In the genomic region with DNA sequence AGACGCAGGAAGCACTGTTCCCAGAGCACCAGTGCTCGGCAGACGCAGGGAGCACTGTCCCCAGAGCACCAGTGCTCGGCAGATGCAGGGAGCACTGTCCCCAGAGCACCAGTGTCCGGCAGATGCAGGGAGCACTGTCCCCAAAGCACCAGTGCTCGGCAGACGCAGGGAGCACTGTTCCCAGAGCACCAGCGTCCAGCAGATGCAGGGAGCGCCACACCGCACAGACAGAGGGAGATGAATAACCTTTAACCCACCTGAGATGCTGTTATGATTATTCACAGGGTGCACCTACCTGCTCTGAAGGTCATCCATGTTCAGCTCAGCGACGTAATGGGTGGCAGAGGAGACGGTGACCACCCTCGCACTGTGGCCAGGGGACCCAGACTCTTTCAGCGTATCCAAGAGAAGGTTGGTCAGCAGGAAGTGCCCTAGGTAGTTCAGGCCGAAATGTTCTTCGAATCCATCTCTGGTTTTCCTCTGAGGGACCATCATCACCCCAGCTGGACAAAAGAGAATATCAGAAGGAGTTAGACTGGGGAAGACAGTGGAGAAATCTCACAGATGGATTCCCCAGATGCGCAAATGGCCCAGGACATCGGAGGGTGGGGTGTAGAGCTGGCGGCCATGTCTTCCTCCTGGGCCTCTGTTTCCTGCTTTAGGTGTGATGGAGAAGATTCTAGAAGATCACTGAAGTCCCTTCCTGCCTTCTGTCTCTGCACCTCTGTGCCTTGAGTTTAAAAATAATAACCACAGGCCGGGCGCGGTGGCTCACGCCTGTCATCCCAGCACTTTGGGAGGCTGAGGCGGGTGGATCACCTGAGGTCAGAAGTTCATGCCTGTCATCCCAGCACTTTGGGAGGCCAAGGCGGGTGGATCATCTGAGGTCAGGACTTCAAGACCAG, we compare ENCODE assay signal across 10 cellular contexts.
DNase-seq lines count a peak whose midpoint lies in the region; ATAC-seq, FAIRE-seq and TF ChIP-seq lines count a peak whose summit lies in the region.
"Had no signal": no experiment of that assay in that cellular context is flagged by ENCODE, and none has a peak within 500 bp of the region (broad histone marks: within the 10 kb centered on the region; RNA-seq: fewer than 3 reads in every experiment).

No MANE protein-coding gene starts in this region.

- H3K36me3 ChIP-seq in left ventricle myocardium inferior, result peaks cover 22% of the 10 kb centered on the region

- peaks cover 18% of the 10 kb centered on the region for H3K27me3 Mint-ChIP-seq in glutamatergic neuron (ENCODE audit: unreplicated experiment)
- H3K27me3 Mint-ChIP-seq: CD4-positive, alpha-beta T cell had no signal

- intact Hi-C loops in cardiac septum (cut with DNase I) (no loop called here), left ventricle myocardium inferior (cut with micrococcal nuclease) (no loop called here), left cardiac atrium (cut with DNase I) (no loop called here)

- no peak for FAIRE-seq in HTR-8/SVneo (lab: Jason Lieb, UNC)

- H3K27ac Mint-ChIP-seq in glutamatergic neuron (ENCODE audit: unreplicated experiment), result peak overlapping the region; percentile 33
- H3K27ac Mint-ChIP-seq in stimulated activated effector memory CD8-positive, alpha-beta T cell treated with anti-CD3 and anti-CD28 coated beads, Interleukin-12 subunit alpha, Interleukin-12 subunit beta, amount 100 ng/mL, for 72 hours, result no peak overlapping the region
- H3K27ac Mint-ChIP-seq: CD4-positive, alpha-beta T cell had no signal

- DNase-seq in cardiac septum (ENCODE audit: low spot score) (peak; percentile 35), left ventricle myocardium inferior (no peak), HTR-8/SVneo (ENCODE audit: insufficient read length, low spot score) (peak; percentile 23), glutamatergic neuron (no peak), DMS79 treated with DMSO at 0.1 percent for 48 hours (lab: John Stamatoyannopoulos, UW) (no peak), left cardiac atrium (no peak)
- DNase-seq in stimulated activated effector memory CD8-positive, alpha-beta T cell treated with anti-CD3 and anti-CD28 coated beads, Interleukin-12 subunit alpha, Interleukin-12 subunit beta, amount 100 ng/mL, for 72 hours (ENCODE audit: low spot score in 2 of 2), result peak in 1 of 2 donors; percentile 62
- DNase-seq: CD4-positive, alpha-beta T cell; NCI-H187 treated with DMSO at 0.1 percent for 48 hours; SHP77 treated with DMSO at 0.1 percent for 48 hours had no signal

- H3K4me1 ChIP-seq in left ventricle myocardium inferior, result peaks cover 9% of the 10 kb centered on the region

- no peaks in the 10 kb centered on the region for H3K27me3 ChIP-seq in left ventricle myocardium inferior (ENCODE audit: low read depth)

- peak; percentile 34 for ATAC-seq in stimulated activated effector memory CD8-positive, alpha-beta T cell treated with anti-CD3 and anti-CD28 coated beads, Interleukin-12 subunit alpha, Interleukin-12 subunit beta, amount 100 ng/mL, for 72 hours
- no peak for ATAC-seq in left cardiac atrium

- no peak overlapping the region for H3K4me3 Mint-ChIP-seq in glutamatergic neuron (ENCODE audit: unreplicated experiment)
- H3K4me3 Mint-ChIP-seq in stimulated activated effector memory CD8-positive, alpha-beta T cell treated with anti-CD3 and anti-CD28 coated beads, Interleukin-12 subunit alpha, Interleukin-12 subunit beta, amount 100 ng/mL, for 72 hours, result no peak overlapping the region
- H3K4me3 Mint-ChIP-seq: CD4-positive, alpha-beta T cell had no signal

- no peak overlapping the region for H3K4me3 ChIP-seq in left ventricle myocardium inferior

- peaks cover 16% of the 10 kb centered on the region for H3K9me3 Mint-ChIP-seq in glutamatergic neuron (ENCODE audit: unreplicated experiment)
- peaks cover 3% of the 10 kb centered on the region for H3K9me3 Mint-ChIP-seq in stimulated activated effector memory CD8-positive, alpha-beta T cell treated with anti-CD3 and anti-CD28 coated beads, Interleukin-12 subunit alpha, Interleukin-12 subunit beta, amount 100 ng/mL, for 72 hours
- H3K9me3 Mint-ChIP-seq: CD4-positive, alpha-beta T cell had no signal

- peaks cover 3% of the 10 kb centered on the region for H3K4me1 Mint-ChIP-seq in glutamatergic neuron (ENCODE audit: low read depth, unreplicated experiment)
- H3K4me1 Mint-ChIP-seq in stimulated activated effector memory CD8-positive, alpha-beta T cell treated with anti-CD3 and anti-CD28 coated beads, Interleukin-12 subunit alpha, Interleukin-12 subunit beta, amount 100 ng/mL, for 72 hours, result no peaks in the 10 kb centered on the region

- TF ChIP-seq CTCF in left ventricle myocardium inferior (IDR thresholded peaks at IDR 0.05; ENCODE audit: borderline replicate concordance) (no peak), glutamatergic neuron (IDR thresholded peaks at IDR 0.05; ENCODE audit: partially characterized antibody, unreplicated experiment) (no peak)

- H3K9me3 ChIP-seq in left ventricle myocardium inferior (replicated peaks), result no peaks in the 10 kb centered on the region

- peaks cover 4% of the 10 kb centered on the region for H3K36me3 Mint-ChIP-seq in glutamatergic neuron (ENCODE audit: unreplicated experiment)
- H3K36me3 Mint-ChIP-seq in stimulated activated effector memory CD8-positive, alpha-beta T cell treated with anti-CD3 and anti-CD28 coated beads, Interleukin-12 subunit alpha, Interleukin-12 subunit beta, amount 100 ng/mL, for 72 hours, result no peaks in the 10 kb centered on the region

- H3K27ac ChIP-seq in left ventricle myocardium inferior (replicated peaks), result no peak overlapping the region

Comparison
In these comparisons a context has a peak if more than half of its experiments do, and no peak if none do; other contexts are left out.
1. DNase-seq: peak in cardiac septum (single experiment) and HTR-8/SVneo (single experiment); none in left ventricle myocardium inferior (single experiment), glutamatergic neuron (single experiment), DMS79 treated with DMSO at 0.1 percent for 48 hours (single experiment) and left cardiac atrium (single experiment).